ENCODE assay signal across 15 cellular contexts in the genomic region with DNA sequence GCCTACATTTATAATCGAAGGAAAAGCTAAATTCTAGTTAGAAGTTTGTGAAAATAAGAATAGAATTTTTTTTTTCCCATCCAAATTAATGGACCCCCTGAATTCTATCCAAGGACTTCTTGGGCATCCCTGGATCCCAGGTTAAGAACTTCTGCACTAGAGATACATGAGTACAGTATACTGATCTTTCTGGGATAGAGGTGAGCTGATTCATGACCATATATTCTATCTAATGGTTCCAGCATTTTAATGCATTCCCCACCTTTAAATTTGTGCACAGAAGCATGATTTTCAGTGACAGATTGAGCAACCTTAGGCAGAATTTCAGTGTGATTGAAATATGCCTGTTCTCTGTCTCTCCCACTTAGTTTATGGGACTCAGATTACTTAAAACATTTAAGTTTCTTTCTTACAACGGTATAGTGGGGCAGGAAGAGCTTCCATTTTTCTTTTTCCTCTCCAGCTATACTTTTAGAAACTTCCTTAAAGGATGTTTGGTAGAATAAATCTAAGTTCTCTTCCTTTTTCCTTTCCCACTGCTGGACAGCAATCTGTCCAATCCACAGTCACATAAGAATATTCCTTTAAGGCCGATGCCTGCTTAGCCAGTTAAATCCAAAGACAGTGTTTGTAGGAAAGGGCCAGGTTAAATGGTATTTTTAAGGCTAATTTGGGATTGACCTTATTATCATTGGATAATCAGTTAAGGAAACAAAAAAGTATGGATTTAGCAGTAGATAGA. TPM values are rescaled to one million over a fixed set of nuclear protein-coding genes. Genes with fewer than 3 reads are reported as not detected.
DNase-seq lines count a peak whose midpoint lies in the region; ATAC-seq and TF ChIP-seq lines count a peak whose summit lies in the region.
"Had no signal": no experiment of that assay in that cellular context is flagged by ENCODE, and none has a peak within 500 bp of the region (broad histone marks: within the 10 kb centered on the region; RNA-seq: fewer than 3 reads in every experiment).

No MANE protein-coding gene starts in this region.

- peak overlapping the region; percentile 45 for H3K4me3 Mint-ChIP-seq in activated T-helper 17 cell treated with anti-CD3 and anti-CD28 coated beads, Interleukin-2, amount 50 U/mL, for 72 hours

- peaks cover 55% of the 10 kb centered on the region for H3K4me1 ChIP-seq in BLaER1
- H3K4me1 ChIP-seq in mesenchymal stem cell (ENCODE audit: control insufficient read depth, insufficient read depth, low read depth, low read length), result peaks cover 7% of the 10 kb centered on the region

- no peak for TF ChIP-seq CTCF in GM06990 (IDR thresholded peaks at IDR 0.05; ENCODE audit: insufficient read depth, low read length, poor library complexity, severe bottlenecking)

- no peaks in the 10 kb centered on the region for H3K9me3 Mint-ChIP-seq in activated T-helper 17 cell treated with anti-CD3 and anti-CD28 coated beads, Interleukin-2, amount 50 U/mL, for 72 hours
- H3K9me3 Mint-ChIP-seq: naive B cell had no signal

- no peak overlapping the region for H2AK5ac ChIP-seq in mesenchymal stem cell (ENCODE audit: low read length, severe bottlenecking)

- H4K20me1 ChIP-seq in BLaER1, result peaks cover 100% of the 10 kb centered on the region

- no peak overlapping the region for H3K14ac ChIP-seq in mesenchymal stem cell (ENCODE audit: low read length in 2 of 2)

- H3K4me2 ChIP-seq in BLaER1, result peak overlapping the region; percentile 87
- no peak overlapping the region for H3K4me2 ChIP-seq in mesenchymal stem cell (ENCODE audit: low read length, poor library complexity, severe bottlenecking)

- peak overlapping the region; percentile 5 for H3K27ac Mint-ChIP-seq in activated T-helper 17 cell treated with anti-CD3 and anti-CD28 coated beads, Interleukin-2, amount 50 U/mL, for 72 hours

- peaks cover 91% of the 10 kb centered on the region for H3K36me3 Mint-ChIP-seq in activated T-helper 17 cell treated with anti-CD3 and anti-CD28 coated beads, Interleukin-2, amount 50 U/mL, for 72 hours (ENCODE audit: low read depth)

- H2BK12ac ChIP-seq in mesenchymal stem cell (ENCODE audit: low read length in 2 of 2), result no peak overlapping the region

- no peak overlapping the region for H3K4ac ChIP-seq in mesenchymal stem cell (ENCODE audit: low read depth in 1 of 2, low read length in 2 of 2)

- WGBS in mesenchymal stem cell, result 93% methylated on average over 1 of the region's 3 CpGs

- H3K23ac ChIP-seq in mesenchymal stem cell (ENCODE audit: low read length in 2 of 2), result no peak overlapping the region

- no peak overlapping the region for H4K91ac ChIP-seq in mesenchymal stem cell (ENCODE audit: low read length)

- H3K27ac ChIP-seq in BLaER1 (peak overlapping the region; percentile 100), mesenchymal stem cell (ENCODE audit: low read length, poor library complexity, severe bottlenecking) (no peak overlapping the region)

- no peaks in the 10 kb centered on the region for H3K79me1 ChIP-seq in mesenchymal stem cell (replicated peaks; ENCODE audit: low read length, poor library complexity, severe bottlenecking)

- no peak overlapping the region for H2BK15ac ChIP-seq in mesenchymal stem cell (ENCODE audit: low read depth, poor library complexity, severe bottlenecking)

- H3K9ac ChIP-seq in BLaER1 (peak overlapping the region; percentile 100), mesenchymal stem cell (ENCODE audit: low read length) (peak overlapping the region; percentile 74)

- H3K4me1 Mint-ChIP-seq in activated T-helper 17 cell treated with anti-CD3 and anti-CD28 coated beads, Interleukin-2, amount 50 U/mL, for 72 hours, result peaks cover 23% of the 10 kb centered on the region

- H4K8ac ChIP-seq in mesenchymal stem cell (ENCODE audit: low read length), result no peak overlapping the region

- no peak overlapping the region for H2BK5ac ChIP-seq in mesenchymal stem cell (ENCODE audit: low read depth, low read length, poor library complexity, severe bottlenecking)

- H2BK120ac ChIP-seq in mesenchymal stem cell (ENCODE audit: low read depth, low read length), result no peak overlapping the region

- peak overlapping the region; percentile 85 for H3K4me3 ChIP-seq in BLaER1
- peak overlapping the region; percentile 27 for H3K4me3 ChIP-seq in GM06990 (replicated peaks; ENCODE audit: low read depth, low read length)
- H3K4me3 ChIP-seq in mesenchymal stem cell (ENCODE audit: insufficient read depth in 1 of 2, low read depth in 1 of 2, low read length in 2 of 2), result peak overlapping the region in 1 of 2 experiments; percentile 98

- no peak overlapping the region for H3K18ac ChIP-seq in mesenchymal stem cell (ENCODE audit: low read depth in 1 of 2, low read length in 2 of 2)

- H3K36me3 ChIP-seq in BLaER1, result peaks cover 95% of the 10 kb centered on the region
- H3K36me3 ChIP-seq in GM06990 (ENCODE audit: control insufficient read depth, insufficient read depth, low read length), result peaks cover 8% of the 10 kb centered on the region
- peaks cover 30 to 99% of the 10 kb centered on the region in 2 experiments for H3K36me3 ChIP-seq in mesenchymal stem cell (ENCODE audit: control insufficient read depth in 1 of 2, insufficient read depth in 2 of 2, low read depth in 1 of 2, low read length in 2 of 2)

- H3K27me3 ChIP-seq in BLaER1, result no peaks in the 10 kb centered on the region
- no peaks in the 10 kb centered on the region for H3K27me3 ChIP-seq in GM06990 (replicated peaks; ENCODE audit: control insufficient read depth, insufficient read depth, low read length)
- no peaks in the 10 kb centered on the region for H3K27me3 ChIP-seq in mesenchymal stem cell (ENCODE audit: control insufficient read depth in 1 of 2, insufficient read depth in 1 of 2, low read length in 2 of 2)

- DNase-seq in GM06990 (ENCODE audit: extremely low read depth, insufficient read length) (no peak), mesenchymal stem cell (no peak), superior temporal gyrus (ENCODE audit: extremely low spot score) (no peak)
- DNase-seq: activated CD4-positive, alpha-beta T cell treated with anti-CD3 and anti-CD28 coated beads, Interleukin-2, amount 50 U/mL, for 4 hours; activated naive CD4-positive, alpha-beta T cell treated with Interleukin-2 at 50 U/mL for 16 hours; central memory CD4-positive, alpha-beta T cell; naive B cell; NCI-H1436 treated with DMSO at 0.1 percent for 48 hours; NCI-H510A treated with DMSO at 0.1 percent for 48 hours; retina; stimulated activated CD4-positive, alpha-beta T cell treated with anti-CD3 and anti-CD28 coated beads, Interleukin-2, amount 100 ng/mL, for 48 hours had no signal

- H3K27me3 Mint-ChIP-seq in activated T-helper 17 cell treated with anti-CD3 and anti-CD28 coated beads, Interleukin-2, amount 50 U/mL, for 72 hours, result no peaks in the 10 kb centered on the region
- H3K27me3 Mint-ChIP-seq: naive B cell had no signal

- 0 out of 2 replicates have a peak, but pooled peaks cover 5% of the 10 kb centered on the region for H3K9me3 ChIP-seq in BLaER1
- peaks cover 3% of the 10 kb centered on the region for H3K9me3 ChIP-seq in mesenchymal stem cell (ENCODE audit: control insufficient read depth, low read length)

- H2AFZ ChIP-seq in mesenchymal stem cell (ENCODE audit: low read depth, low read length), result no peak overlapping the region

- ATAC-seq in activated T-helper 17 cell treated with anti-CD3 and anti-CD28 coated beads, Interleukin-2, amount 50 U/mL, for 72 hours (replicated peaks), result no peak
- no peak for ATAC-seq in HG03139 (IDR thresholded peaks at IDR 0.05; ENCODE audit: unreplicated experiment)
- ATAC-seq in GM18520 (IDR thresholded peaks at IDR 0.05; ENCODE audit: unreplicated experiment), result no peak

RNA-seq across cellular contexts. Expression of a gene that starts 6.7 kb away (rescaled TPM):
- 100 to 1,000 TPM; 339 to 432 TPM for total RNA-seq in activated T-helper 17 cell treated with anti-CD3 and anti-CD28 coated beads, Interleukin-2, amount 50 U/mL, for 72 hours
- polyA plus RNA-seq in mesenchymal stem cell (2013, experiment 1 of 2), result 95.3 TPM
- 102 TPM for polyA plus RNA-seq in mesenchymal stem cell (2013, experiment 2 of 2)
